ENCODE assay signal across 1 cellular context in the genomic region with DNA sequence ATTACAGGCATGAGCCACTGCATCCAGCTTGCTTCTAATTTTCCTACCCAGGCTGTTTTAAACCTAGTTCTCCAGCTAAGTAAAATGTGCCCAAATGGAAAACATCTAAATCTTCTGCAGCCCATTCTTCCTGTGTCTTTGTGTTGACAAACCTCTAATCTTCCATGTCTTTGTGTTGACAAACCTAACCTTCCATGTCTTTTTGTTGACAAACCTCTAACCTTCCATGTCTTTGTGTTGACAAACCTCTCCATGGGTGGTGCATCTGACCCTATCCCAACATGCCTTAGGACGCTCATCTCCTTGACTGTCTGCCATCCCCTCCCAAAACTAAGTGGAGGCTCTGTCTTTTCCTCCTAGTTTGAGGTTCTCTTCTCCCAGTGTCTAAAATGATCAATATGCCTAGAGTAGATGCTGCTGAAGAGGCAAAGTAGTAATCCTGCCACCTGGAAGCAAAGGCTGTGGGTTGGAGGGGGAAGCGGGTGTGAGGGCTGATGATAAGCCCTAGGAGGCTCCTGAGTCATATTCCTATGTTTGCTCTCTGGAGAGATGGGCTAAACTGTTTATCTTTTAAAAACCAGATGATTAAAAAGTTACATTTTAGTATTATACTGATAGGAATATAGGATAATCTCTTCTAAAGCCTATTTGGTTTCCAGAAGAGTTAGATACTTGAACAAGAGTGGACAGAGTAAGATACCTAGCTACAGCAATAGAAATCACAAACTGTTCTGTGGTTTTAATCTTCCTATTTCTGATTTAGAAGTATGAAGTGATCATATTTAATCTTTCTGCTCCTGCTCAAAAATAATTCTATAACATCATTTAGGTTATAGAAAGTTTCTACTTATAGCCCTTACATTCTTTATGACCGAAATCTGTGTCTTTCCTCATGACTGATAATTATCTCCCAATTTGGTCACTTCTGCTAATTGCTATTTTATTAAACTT.
TF ChIP-seq lines count a peak whose summit lies in the region.

No MANE protein-coding gene starts in this region.

TF ChIP-seq in WTC11, 78 proteins besides CTCF, POLR2A, EP300 and RAD21 (continued from another document):
- TF ChIP-seq, protein P1, sequence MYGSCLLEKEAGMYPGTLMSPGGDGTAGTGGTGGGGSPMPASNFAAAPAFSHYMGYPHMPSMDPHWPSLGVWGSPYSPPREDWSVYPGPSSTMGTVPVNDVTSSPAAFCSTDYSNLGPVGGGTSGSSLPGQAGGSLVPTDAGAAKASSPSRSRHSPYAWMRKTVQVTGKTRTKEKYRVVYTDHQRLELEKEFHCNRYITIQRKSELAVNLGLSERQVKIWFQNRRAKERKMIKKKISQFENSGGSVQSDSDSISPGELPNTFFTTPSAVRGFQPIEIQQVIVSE (CRISPR knock-in tag; IDR thresholded peaks at IDR 0.05; ENCODE audit: borderline replicate concordance) = no peak
- TF ChIP-seq, protein P2, sequence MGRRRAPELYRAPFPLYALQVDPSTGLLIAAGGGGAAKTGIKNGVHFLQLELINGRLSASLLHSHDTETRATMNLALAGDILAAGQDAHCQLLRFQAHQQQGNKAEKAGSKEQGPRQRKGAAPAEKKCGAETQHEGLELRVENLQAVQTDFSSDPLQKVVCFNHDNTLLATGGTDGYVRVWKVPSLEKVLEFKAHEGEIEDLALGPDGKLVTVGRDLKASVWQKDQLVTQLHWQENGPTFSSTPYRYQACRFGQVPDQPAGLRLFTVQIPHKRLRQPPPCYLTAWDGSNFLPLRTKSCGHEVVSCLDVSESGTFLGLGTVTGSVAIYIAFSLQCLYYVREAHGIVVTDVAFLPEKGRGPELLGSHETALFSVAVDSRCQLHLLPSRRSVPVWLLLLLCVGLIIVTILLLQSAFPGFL (CRISPR knock-in tag; IDR thresholded peaks at IDR 0.05; ENCODE audit: borderline replicate concordance) = no peak
- no peak for TF ChIP-seq PRRX2 (CRISPR knock-in tag; IDR thresholded peaks at IDR 0.05)
- TF ChIP-seq, protein P3, sequence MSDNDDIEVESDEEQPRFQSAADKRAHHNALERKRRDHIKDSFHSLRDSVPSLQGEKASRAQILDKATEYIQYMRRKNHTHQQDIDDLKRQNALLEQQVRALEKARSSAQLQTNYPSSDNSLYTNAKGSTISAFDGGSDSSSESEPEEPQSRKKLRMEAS (CRISPR knock-in tag; IDR thresholded peaks at IDR 0.05) = no peak
TF ChIP-seq in WTC11: peak in this region for 0.
